Comparison of ENCODE assay signal across 1 cellular context in genomic region chr17:39916918-39917317, GRCh38.
A peak's percentile ranks its signal among the peaks of the same experiment; 100 is the strongest.
TF ChIP-seq lines count a peak whose summit lies in the region.

No MANE protein-coding gene starts in this region.

TF ChIP-seq in HepG2, 621 proteins besides CTCF, POLR2A, EP300 and RAD21 (continued from another document and continues in another):
- TF ChIP-seq HMGXB4 (CRISPR knock-in tag; IDR thresholded peaks at IDR 0.05; ENCODE audit: borderline replicate concordance in 1 of 2, low read depth in 1 of 2) (peak; percentile 45 to 51; a peak in 1 of 4 replicates), RXRB (CRISPR knock-in tag; IDR thresholded peaks at IDR 0.05; ENCODE audit: borderline replicate concordance) (peak; percentile 46; the same call in 1 of the 2 replicates), SP4 (CRISPR knock-in tag; IDR thresholded peaks at IDR 0.05) (0 out of 2 replicates have a peak, but pooled peaks have one; percentile 7), ERF (CRISPR knock-in tag; IDR thresholded peaks at IDR 0.05) (peak; percentile 29; the same call in 1 of the 2 replicates), MATR3 (CRISPR knock-in tag; IDR thresholded peaks at IDR 0.05) (no peak), ZEB1 (IDR thresholded peaks at IDR 0.05; ENCODE audit: insufficient replicate concordance, low read depth) (peak; percentile 37), ZFX (CRISPR knock-in tag; IDR thresholded peaks at IDR 0.05; ENCODE audit: low read depth) (peak; percentile 75), FOXK1 (CRISPR knock-in tag; IDR thresholded peaks at IDR 0.05; ENCODE audit: borderline replicate concordance, low read depth) (peak; percentile 57; the same call in 1 of the 2 replicates), MEF2D (CRISPR knock-in tag; IDR thresholded peaks at IDR 0.05) (peak; percentile 43; the same call in 1 of the 2 replicates), ZNF652 (CRISPR knock-in tag; IDR thresholded peaks at IDR 0.05; ENCODE audit: borderline replicate concordance, low read depth) (peak; percentile 10; the same call in 1 of the 2 replicates), ZNF615 (CRISPR knock-in tag; IDR thresholded peaks at IDR 0.05; ENCODE audit: borderline replicate concordance) (no peak), PBX2 (CRISPR knock-in tag; IDR thresholded peaks at IDR 0.05) (0 out of 2 replicates have a peak, but pooled peaks have one; percentile 20), GABPB1 (CRISPR knock-in tag; IDR thresholded peaks at IDR 0.05) (no peak), SAP130 (CRISPR knock-in tag; IDR thresholded peaks at IDR 0.05; ENCODE audit: low read depth) (peak; percentile 27), RFXANK (CRISPR knock-in tag; IDR thresholded peaks at IDR 0.05) (0 out of 2 replicates have a peak, but pooled peaks have one; percentile 65), GATAD2A (CRISPR knock-in tag; IDR thresholded peaks at IDR 0.05) (no peak; the same call in 1 of the 2 replicates), ZNF724P (CRISPR knock-in tag; IDR thresholded peaks at IDR 0.05; ENCODE audit: borderline replicate concordance) (peak; percentile 70; the same call in 1 of the 2 replicates), ARID5B (CRISPR knock-in tag; IDR thresholded peaks at IDR 0.05) (0 out of 2 replicates have a peak, but pooled peaks have one; percentile 15), SNAI1 (CRISPR knock-in tag; IDR thresholded peaks at IDR 0.05; ENCODE audit: borderline replicate concordance) (no peak), ARNT2 (CRISPR knock-in tag; IDR thresholded peaks at IDR 0.05; ENCODE audit: low read depth) (peak; percentile 65; the same call in 1 of the 2 replicates), TEAD3 (CRISPR knock-in tag; optimal IDR thresholded peaks at IDR 0.05; ENCODE audit: borderline replicate concordance) (peak; percentile 72), ASH2L (IDR thresholded peaks at IDR 0.05; ENCODE audit: insufficient read length, low read depth, low read length) (peak; percentile 40), SMYD3 (CRISPR knock-in tag; IDR thresholded peaks at IDR 0.05) (no peak), MTF2 (CRISPR knock-in tag; IDR thresholded peaks at IDR 0.05; ENCODE audit: borderline replicate concordance) (no peak), FOXA3 (CRISPR knock-in tag; IDR thresholded peaks at IDR 0.05) (0 out of 2 replicates have a peak, but pooled peaks have one; percentile 42), HNRNPLL (IDR thresholded peaks at IDR 0.05; ENCODE audit: low read depth, low read length, poor library complexity, severe bottlenecking) (no peak), SUZ12 (IDR thresholded peaks at IDR 0.05; ENCODE audit: low read depth, low read length) (no peak), TBX2 (CRISPR knock-in tag; IDR thresholded peaks at IDR 0.05; ENCODE audit: borderline replicate concordance) (peak; percentile 18; the same call in 1 of the 2 replicates), FOSL1 (CRISPR knock-in tag; IDR thresholded peaks at IDR 0.05; ENCODE audit: borderline replicate concordance) (no peak), CC2D1A (CRISPR knock-in tag; IDR thresholded peaks at IDR 0.05) (0 out of 2 replicates have a peak, but pooled peaks have one; percentile 63), STAG1 (CRISPR knock-in tag; IDR thresholded peaks at IDR 0.05) (peak; percentile 75), NR2F6 (IDR thresholded peaks at IDR 0.05) (no peak), NR2F6 (CRISPR knock-in tag; IDR thresholded peaks at IDR 0.05) (peak; percentile 40; the same call in 1 of the 2 replicates), IRF2 (CRISPR knock-in tag; IDR thresholded peaks at IDR 0.05) (0 out of 2 replicates have a peak, but pooled peaks have one; percentile 51), RARA (CRISPR knock-in tag; IDR thresholded peaks at IDR 0.05) (peak; percentile 19; the same call in 1 of the 2 replicates), DNMT3B (CRISPR knock-in tag; conservative IDR thresholded peaks at IDR 0.05) (no peak), ZBTB3 (CRISPR knock-in tag; IDR thresholded peaks at IDR 0.05; ENCODE audit: borderline replicate concordance, low read depth) (no peak)
- TF ChIP-seq, protein P1, sequence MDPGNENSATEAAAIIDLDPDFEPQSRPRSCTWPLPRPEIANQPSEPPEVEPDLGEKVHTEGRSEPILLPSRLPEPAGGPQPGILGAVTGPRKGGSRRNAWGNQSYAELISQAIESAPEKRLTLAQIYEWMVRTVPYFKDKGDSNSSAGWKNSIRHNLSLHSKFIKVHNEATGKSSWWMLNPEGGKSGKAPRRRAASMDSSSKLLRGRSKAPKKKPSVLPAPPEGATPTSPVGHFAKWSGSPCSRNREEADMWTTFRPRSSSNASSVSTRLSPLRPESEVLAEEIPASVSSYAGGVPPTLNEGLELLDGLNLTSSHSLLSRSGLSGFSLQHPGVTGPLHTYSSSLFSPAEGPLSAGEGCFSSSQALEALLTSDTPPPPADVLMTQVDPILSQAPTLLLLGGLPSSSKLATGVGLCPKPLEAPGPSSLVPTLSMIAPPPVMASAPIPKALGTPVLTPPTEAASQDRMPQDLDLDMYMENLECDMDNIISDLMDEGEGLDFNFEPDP (CRISPR knock-in tag; conservative IDR thresholded peaks at IDR 0.05): 0 out of 2 replicates have a peak, but pooled peaks have one; percentile 61
- TF ChIP-seq, protein P2, sequence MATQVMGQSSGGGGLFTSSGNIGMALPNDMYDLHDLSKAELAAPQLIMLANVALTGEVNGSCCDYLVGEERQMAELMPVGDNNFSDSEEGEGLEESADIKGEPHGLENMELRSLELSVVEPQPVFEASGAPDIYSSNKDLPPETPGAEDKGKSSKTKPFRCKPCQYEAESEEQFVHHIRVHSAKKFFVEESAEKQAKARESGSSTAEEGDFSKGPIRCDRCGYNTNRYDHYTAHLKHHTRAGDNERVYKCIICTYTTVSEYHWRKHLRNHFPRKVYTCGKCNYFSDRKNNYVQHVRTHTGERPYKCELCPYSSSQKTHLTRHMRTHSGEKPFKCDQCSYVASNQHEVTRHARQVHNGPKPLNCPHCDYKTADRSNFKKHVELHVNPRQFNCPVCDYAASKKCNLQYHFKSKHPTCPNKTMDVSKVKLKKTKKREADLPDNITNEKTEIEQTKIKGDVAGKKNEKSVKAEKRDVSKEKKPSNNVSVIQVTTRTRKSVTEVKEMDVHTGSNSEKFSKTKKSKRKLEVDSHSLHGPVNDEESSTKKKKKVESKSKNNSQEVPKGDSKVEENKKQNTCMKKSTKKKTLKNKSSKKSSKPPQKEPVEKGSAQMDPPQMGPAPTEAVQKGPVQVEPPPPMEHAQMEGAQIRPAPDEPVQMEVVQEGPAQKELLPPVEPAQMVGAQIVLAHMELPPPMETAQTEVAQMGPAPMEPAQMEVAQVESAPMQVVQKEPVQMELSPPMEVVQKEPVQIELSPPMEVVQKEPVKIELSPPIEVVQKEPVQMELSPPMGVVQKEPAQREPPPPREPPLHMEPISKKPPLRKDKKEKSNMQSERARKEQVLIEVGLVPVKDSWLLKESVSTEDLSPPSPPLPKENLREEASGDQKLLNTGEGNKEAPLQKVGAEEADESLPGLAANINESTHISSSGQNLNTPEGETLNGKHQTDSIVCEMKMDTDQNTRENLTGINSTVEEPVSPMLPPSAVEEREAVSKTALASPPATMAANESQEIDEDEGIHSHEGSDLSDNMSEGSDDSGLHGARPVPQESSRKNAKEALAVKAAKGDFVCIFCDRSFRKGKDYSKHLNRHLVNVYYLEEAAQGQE (IDR thresholded peaks at IDR 0.05; ENCODE audit: borderline replicate concordance in 1 of 2, low read depth in 1 of 2, low read length in 2 of 2): no peak
- TF ChIP-seq, protein P3, sequence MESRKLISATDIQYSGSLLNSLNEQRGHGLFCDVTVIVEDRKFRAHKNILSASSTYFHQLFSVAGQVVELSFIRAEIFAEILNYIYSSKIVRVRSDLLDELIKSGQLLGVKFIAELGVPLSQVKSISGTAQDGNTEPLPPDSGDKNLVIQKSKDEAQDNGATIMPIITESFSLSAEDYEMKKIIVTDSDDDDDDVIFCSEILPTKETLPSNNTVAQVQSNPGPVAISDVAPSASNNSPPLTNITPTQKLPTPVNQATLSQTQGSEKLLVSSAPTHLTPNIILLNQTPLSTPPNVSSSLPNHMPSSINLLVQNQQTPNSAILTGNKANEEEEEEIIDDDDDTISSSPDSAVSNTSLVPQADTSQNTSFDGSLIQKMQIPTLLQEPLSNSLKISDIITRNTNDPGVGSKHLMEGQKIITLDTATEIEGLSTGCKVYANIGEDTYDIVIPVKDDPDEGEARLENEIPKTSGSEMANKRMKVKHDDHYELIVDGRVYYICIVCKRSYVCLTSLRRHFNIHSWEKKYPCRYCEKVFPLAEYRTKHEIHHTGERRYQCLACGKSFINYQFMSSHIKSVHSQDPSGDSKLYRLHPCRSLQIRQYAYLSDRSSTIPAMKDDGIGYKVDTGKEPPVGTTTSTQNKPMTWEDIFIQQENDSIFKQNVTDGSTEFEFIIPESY (CRISPR knock-in tag; IDR thresholded peaks at IDR 0.05): peak; percentile 59
- TF ChIP-seq, protein P4, sequence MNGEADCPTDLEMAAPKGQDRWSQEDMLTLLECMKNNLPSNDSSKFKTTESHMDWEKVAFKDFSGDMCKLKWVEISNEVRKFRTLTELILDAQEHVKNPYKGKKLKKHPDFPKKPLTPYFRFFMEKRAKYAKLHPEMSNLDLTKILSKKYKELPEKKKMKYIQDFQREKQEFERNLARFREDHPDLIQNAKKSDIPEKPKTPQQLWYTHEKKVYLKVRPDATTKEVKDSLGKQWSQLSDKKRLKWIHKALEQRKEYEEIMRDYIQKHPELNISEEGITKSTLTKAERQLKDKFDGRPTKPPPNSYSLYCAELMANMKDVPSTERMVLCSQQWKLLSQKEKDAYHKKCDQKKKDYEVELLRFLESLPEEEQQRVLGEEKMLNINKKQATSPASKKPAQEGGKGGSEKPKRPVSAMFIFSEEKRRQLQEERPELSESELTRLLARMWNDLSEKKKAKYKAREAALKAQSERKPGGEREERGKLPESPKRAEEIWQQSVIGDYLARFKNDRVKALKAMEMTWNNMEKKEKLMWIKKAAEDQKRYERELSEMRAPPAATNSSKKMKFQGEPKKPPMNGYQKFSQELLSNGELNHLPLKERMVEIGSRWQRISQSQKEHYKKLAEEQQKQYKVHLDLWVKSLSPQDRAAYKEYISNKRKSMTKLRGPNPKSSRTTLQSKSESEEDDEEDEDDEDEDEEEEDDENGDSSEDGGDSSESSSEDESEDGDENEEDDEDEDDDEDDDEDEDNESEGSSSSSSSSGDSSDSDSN (CRISPR knock-in tag; IDR thresholded peaks at IDR 0.05): 0 out of 2 replicates have a peak, but pooled peaks have one; percentile 17
- TF ChIP-seq, protein P5, sequence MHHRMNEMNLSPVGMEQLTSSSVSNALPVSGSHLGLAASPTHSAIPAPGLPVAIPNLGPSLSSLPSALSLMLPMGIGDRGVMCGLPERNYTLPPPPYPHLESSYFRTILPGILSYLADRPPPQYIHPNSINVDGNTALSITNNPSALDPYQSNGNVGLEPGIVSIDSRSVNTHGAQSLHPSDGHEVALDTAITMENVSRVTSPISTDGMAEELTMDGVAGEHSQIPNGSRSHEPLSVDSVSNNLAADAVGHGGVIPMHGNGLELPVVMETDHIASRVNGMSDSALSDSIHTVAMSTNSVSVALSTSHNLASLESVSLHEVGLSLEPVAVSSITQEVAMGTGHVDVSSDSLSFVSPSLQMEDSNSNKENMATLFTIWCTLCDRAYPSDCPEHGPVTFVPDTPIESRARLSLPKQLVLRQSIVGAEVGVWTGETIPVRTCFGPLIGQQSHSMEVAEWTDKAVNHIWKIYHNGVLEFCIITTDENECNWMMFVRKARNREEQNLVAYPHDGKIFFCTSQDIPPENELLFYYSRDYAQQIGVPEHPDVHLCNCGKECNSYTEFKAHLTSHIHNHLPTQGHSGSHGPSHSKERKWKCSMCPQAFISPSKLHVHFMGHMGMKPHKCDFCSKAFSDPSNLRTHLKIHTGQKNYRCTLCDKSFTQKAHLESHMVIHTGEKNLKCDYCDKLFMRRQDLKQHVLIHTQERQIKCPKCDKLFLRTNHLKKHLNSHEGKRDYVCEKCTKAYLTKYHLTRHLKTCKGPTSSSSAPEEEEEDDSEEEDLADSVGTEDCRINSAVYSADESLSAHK (CRISPR knock-in tag; IDR thresholded peaks at IDR 0.05; ENCODE audit: borderline replicate concordance): no peak
